8 cellular contexts compared by ENCODE assay signal in the genomic region with DNA sequence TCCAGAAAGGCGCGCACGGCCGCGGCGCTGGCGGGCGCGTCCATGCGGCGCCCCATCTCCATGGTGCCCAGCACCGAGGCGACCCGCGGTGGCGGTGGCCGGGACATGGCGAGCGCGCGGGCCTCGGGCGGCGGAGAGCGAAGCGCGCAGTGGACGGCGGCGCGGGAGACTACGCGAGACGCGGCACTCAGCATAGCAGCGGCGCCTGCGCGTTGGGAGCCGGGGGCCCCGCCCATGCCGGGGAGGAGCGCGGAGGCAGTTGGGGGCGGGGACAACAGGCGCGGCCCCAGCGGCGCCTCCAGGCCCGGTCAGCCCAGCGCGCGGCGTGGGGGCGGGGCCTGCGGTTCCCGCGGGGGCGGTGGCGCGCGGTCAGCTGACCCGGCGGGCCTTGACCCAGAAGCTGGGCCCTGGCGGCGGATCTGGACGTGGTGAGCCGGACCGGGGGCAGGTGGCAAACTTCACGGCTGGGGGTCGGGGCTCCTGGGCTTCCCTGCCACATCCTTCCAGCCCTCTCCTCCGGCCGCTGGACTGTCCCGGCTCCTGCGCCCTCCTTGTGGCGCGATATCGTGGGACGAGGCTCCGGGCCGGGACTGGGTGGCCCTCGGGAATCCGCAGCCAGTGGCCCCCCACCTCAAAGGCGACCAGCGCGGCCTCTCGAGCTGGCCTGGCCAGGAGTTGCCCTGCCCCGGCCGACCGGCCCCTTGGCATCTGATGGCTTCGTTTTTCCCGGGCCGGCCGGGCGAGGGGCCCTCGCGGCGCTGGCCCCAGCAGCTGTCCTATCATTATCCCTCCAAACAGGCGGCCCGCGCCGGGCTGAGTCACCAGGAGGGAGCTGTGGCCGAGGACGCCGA. TPM values are rescaled to one million over a fixed set of nuclear protein-coding genes. Genes with fewer than 3 reads are reported as not detected.
DNase-seq lines count a peak whose midpoint lies in the region; ATAC-seq and TF ChIP-seq lines count a peak whose summit lies in the region.

TSS of gene AKR7A2 (minus strand) at position 214 of the 851 bp plus-strand sequence. CDS start at position 194, 20 bp downstream.
A gene with protein sequence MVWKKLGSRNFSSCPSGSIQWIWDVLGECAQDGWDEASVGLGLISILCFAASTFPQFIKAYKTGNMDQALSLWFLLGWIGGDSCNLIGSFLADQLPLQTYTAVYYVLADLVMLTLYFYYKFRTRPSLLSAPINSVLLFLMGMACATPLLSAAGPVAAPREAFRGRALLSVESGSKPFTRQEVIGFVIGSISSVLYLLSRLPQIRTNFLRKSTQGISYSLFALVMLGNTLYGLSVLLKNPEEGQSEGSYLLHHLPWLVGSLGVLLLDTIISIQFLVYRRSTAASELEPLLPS (plus strand): TSS at position 396 of the 851 bp plus-strand sequence. CDS start 5,352 bp downstream, outside the sequence.

- peak in 1 of 2 donors; percentile 39 for TF ChIP-seq POLR2A in sigmoid colon (IDR thresholded peaks at IDR 0.05)

- 1% methylated on average over 105 of the region's 105 CpGs for WGBS in sigmoid colon, 2 donors

- H3K27ac ChIP-seq in sigmoid colon = peak within 1 kb of the TSS; percentile 85 to 94 (median 92)

- H3K4me3 Mint-ChIP-seq in brain = peak within 1 kb of the TSS; percentile 89 to 96 (median 93)

- peak within 1 kb of the TSS; percentile 84 to 94 (median 88) for H3K4me3 ChIP-seq in sigmoid colon

- H3K4me1 Mint-ChIP-seq in brain = peaks cover 57% of the 10 kb centered on the region

- peaks cover 12% of the 10 kb centered on the region for H3K27me3 Mint-ChIP-seq in brain

- H3K9me3 ChIP-seq in sigmoid colon = no peaks in the 10 kb centered on the region

- peak; percentile 75 for ATAC-seq in HG03045 (IDR thresholded peaks at IDR 0.05; ENCODE audit: unreplicated experiment)

- intact Hi-C loops in sigmoid colon (cut with DNase I) = loop anchor here (2.0 to 5.0 kb wide), 2 partner anchors 61 to 75 kb away; partner anchors contain the start of genes EMC1 and MRTO4

- TF ChIP-seq CTCF in brain (conservative IDR thresholded peaks at IDR 0.05) = no peak
- TF ChIP-seq CTCF in sigmoid colon (IDR thresholded peaks at IDR 0.05) = peak in 2 of 4 experiments; percentile 12 to 26

- peaks cover 0 to 36% (median 30%) of the 10 kb centered on the region in 4 donors for H3K4me1 ChIP-seq in sigmoid colon

- no peak for TF ChIP-seq EP300 in sigmoid colon (IDR thresholded peaks at IDR 0.05)

- peak within 1 kb of the TSS; percentile 69 to 95 (median 88) for H3K27ac Mint-ChIP-seq in brain

- H3K9me3 Mint-ChIP-seq in brain = no peaks in the 10 kb centered on the region

- no peaks in the 10 kb centered on the region for H3K27me3 ChIP-seq in sigmoid colon

- H3K36me3 ChIP-seq in sigmoid colon = peaks cover 4 to 15% (median 12%) of the 10 kb centered on the region in 4 donors

- DNase-seq in SIG-M5 treated with dmso at 0.1 percent for 504 hours (lab: John Stamatoyannopoulos, UW; ENCODE audit: unreplicated experiment) (peak; percentile 77), SIG-M5 (lab: John Stamatoyannopoulos, UW) (no peak), NCI-H2081 treated with DMSO at 0.1 percent for 48 hours (lab: John Stamatoyannopoulos, UW) (peak; percentile 12), UCSD-AML1 (lab: John Stamatoyannopoulos, UW; ENCODE audit: unreplicated experiment) (peak; percentile 97), iPS DF 19.7 (ENCODE audit: low read depth, low spot score) (peak; percentile 47), sigmoid colon (peak; percentile 95)

- peaks cover 21% of the 10 kb centered on the region for H3K36me3 Mint-ChIP-seq in brain

RNA-seq across cellular contexts. Expression of gene AKR7A2, which starts in this region (rescaled TPM):
- polyA plus RNA-seq in brain (ENCODE audit: insufficient read depth, low read depth, low replicate concordance) = 136 TPM
- 100 to 1,000 TPM in 1 of 4 donors, 10 to 100 TPM in 3; 55.8 to 110 (median 77.2) TPM for total RNA-seq in sigmoid colon
- polyA plus RNA-seq in sigmoid colon = 10 to 100 TPM; 64.2 to 99.6 (median 84.1) TPM

RNA-seq across cellular contexts. Expression of the second gene that starts in this region (rescaled TPM):
- 19.9 TPM for polyA plus RNA-seq in brain (ENCODE audit: insufficient read depth, low read depth, low replicate concordance)
- 10 to 100 TPM in 1 of 4 donors, 1 to 10 TPM in 3; 7.5 to 15.2 (median 8.8) TPM for total RNA-seq in sigmoid colon
- polyA plus RNA-seq in sigmoid colon = 10 to 100 TPM in 1 of 3 donors, 1 to 10 TPM in 2; 5.1 to 16.0 (median 7.2) TPM
